ENCODE assay signal across 7 cellular contexts in genomic region chr11:112961146-112961668, GRCh38. TPM values are rescaled to one million over a fixed set of nuclear protein-coding genes. Genes with fewer than 3 reads are reported as not detected.
DNase-seq lines count a peak whose midpoint lies in the region; ATAC-seq and TF ChIP-seq lines count a peak whose summit lies in the region.

NCAM1 (plus strand) TSS chr11:112961420.

- H3K4me3 Mint-ChIP-seq in T-helper 2 cell treated with Interferon-gamma antibody and Interleukin-4, amounts not matched to agents 5 μg/mL and 100 μg/mL, for 36 hours, result peak within 1 kb of the TSS; percentile 82
- peak within 1 kb of the TSS; percentile 96 for H3K4me3 Mint-ChIP-seq in endothelial cell (ENCODE audit: unreplicated experiment)
- H3K4me3 Mint-ChIP-seq in stimulated activated naive CD8-positive, alpha-beta T cell treated with anti-CD3 and anti-CD28 coated beads, Interleukin-15, Interleukin-2, amounts not matched to agents 100 ng/mL and 50 ng/mL, for 24 hours, result peak within 1 kb of the TSS; percentile 80

- H3K27ac Mint-ChIP-seq in T-helper 2 cell treated with Interferon-gamma antibody and Interleukin-4, amounts not matched to agents 5 μg/mL and 100 μg/mL, for 36 hours, result no peak within 1 kb of the TSS
- H3K27ac Mint-ChIP-seq in endothelial cell (ENCODE audit: unreplicated experiment), result no peak within 1 kb of the TSS
- H3K27ac Mint-ChIP-seq in stimulated activated naive CD8-positive, alpha-beta T cell treated with anti-CD3 and anti-CD28 coated beads, Interleukin-15, Interleukin-2, amounts not matched to agents 100 ng/mL and 50 ng/mL, for 24 hours, result no peak within 1 kb of the TSS

- peaks cover 10% of the 10 kb centered on the region for H3K4me1 Mint-ChIP-seq in T-helper 2 cell treated with Interferon-gamma antibody and Interleukin-4, amounts not matched to agents 5 μg/mL and 100 μg/mL, for 36 hours (ENCODE audit: low read depth)
- H3K4me1 Mint-ChIP-seq in endothelial cell (ENCODE audit: unreplicated experiment), result peaks cover 6% of the 10 kb centered on the region
- peaks cover 14% of the 10 kb centered on the region for H3K4me1 Mint-ChIP-seq in stimulated activated naive CD8-positive, alpha-beta T cell treated with anti-CD3 and anti-CD28 coated beads, Interleukin-15, Interleukin-2, amounts not matched to agents 100 ng/mL and 50 ng/mL, for 24 hours (ENCODE audit: low read depth)

- no peaks in the 10 kb centered on the region for H3K9me3 Mint-ChIP-seq in T-helper 2 cell treated with Interferon-gamma antibody and Interleukin-4, amounts not matched to agents 5 μg/mL and 100 μg/mL, for 36 hours
- no peaks in the 10 kb centered on the region for H3K9me3 Mint-ChIP-seq in endothelial cell (ENCODE audit: unreplicated experiment)
- no peaks in the 10 kb centered on the region for H3K9me3 Mint-ChIP-seq in stimulated activated naive CD8-positive, alpha-beta T cell treated with anti-CD3 and anti-CD28 coated beads, Interleukin-15, Interleukin-2, amounts not matched to agents 100 ng/mL and 50 ng/mL, for 24 hours

- H3K36me3 Mint-ChIP-seq in T-helper 2 cell treated with Interferon-gamma antibody and Interleukin-4, amounts not matched to agents 5 μg/mL and 100 μg/mL, for 36 hours (ENCODE audit: low read depth), result no peaks in the 10 kb centered on the region
- no peaks in the 10 kb centered on the region for H3K36me3 Mint-ChIP-seq in endothelial cell (ENCODE audit: low read depth, unreplicated experiment)
- H3K36me3 Mint-ChIP-seq in stimulated activated naive CD8-positive, alpha-beta T cell treated with anti-CD3 and anti-CD28 coated beads, Interleukin-15, Interleukin-2, amounts not matched to agents 100 ng/mL and 50 ng/mL, for 24 hours (ENCODE audit: low read depth), result peaks cover 4% of the 10 kb centered on the region

- no peak for TF ChIP-seq CTCF in endothelial cell (IDR thresholded peaks at IDR 0.05; ENCODE audit: unreplicated experiment)

- H3K27me3 Mint-ChIP-seq in T-helper 2 cell treated with Interferon-gamma antibody and Interleukin-4, amounts not matched to agents 5 μg/mL and 100 μg/mL, for 36 hours (ENCODE audit: low read depth), result peaks cover 74% of the 10 kb centered on the region
- H3K27me3 Mint-ChIP-seq in endothelial cell (ENCODE audit: unreplicated experiment), result peaks cover 8% of the 10 kb centered on the region
- H3K27me3 Mint-ChIP-seq in stimulated activated naive CD8-positive, alpha-beta T cell treated with anti-CD3 and anti-CD28 coated beads, Interleukin-15, Interleukin-2, amounts not matched to agents 100 ng/mL and 50 ng/mL, for 24 hours, result peaks cover 70% of the 10 kb centered on the region

- DNase-seq in GM04504 (ENCODE audit: low read depth) (peak; percentile 60), NCI-H1694 (lab: John Stamatoyannopoulos, UW) (peak; percentile 62), endothelial cell (ENCODE audit: low spot score) (peak; percentile 94), lung microvascular endothelial cell (ENCODE audit: low read depth in 2 of 2) (peak; percentile 40 to 61)
- peak; percentile 5 for DNase-seq in T-helper 2 cell treated with Interferon-gamma antibody and Interleukin-4, amounts not matched to agents 5 μg/mL and 100 μg/mL, for 36 hours (ENCODE audit: low spot score)

- no peak for ATAC-seq in HG03354 (IDR thresholded peaks at IDR 0.05; ENCODE audit: poor library complexity, severe bottlenecking, unreplicated experiment)

RNA-seq across cellular contexts. Expression of gene NCAM1, which starts in this region (rescaled TPM):
- total RNA-seq in endothelial cell (ENCODE audit: unreplicated experiment), result 21.9 TPM
- 1.2 and 1.3 TPM in 2 replicates for total RNA-seq in lung microvascular endothelial cell

Comparison
In these comparisons a context has a peak if more than half of its experiments do, and no peak if none do; other contexts are left out.
1. DNase-seq: peak in every context shown above with its lines; median percentile 94 in endothelial cell; 62 in NCI-H1694; 60 in GM04504; 50 in lung microvascular endothelial cell; 5 in T-helper 2 cell treated with Interferon-gamma antibody and Interleukin-4, amounts not matched to agents 5 μg/mL and 100 μg/mL, for 36 hours.